ENCODE assay signal across 1 cellular context in genomic region chr1:231052777-231053176, GRCh38.
TF ChIP-seq lines count a peak whose summit lies in the region.

No MANE protein-coding gene starts in this region.

TF ChIP-seq in K562, 482 proteins besides CTCF, POLR2A, EP300 and RAD21 (continues in another document):
- TF ChIP-seq MTA3 (IDR thresholded peaks at IDR 0.05; ENCODE audit: borderline replicate concordance) (no peak), NR2C1 (IDR thresholded peaks at IDR 0.05) (no peak), NR2C1 (tag; IDR thresholded peaks at IDR 0.05) (0 out of 2 replicates have a peak, but pooled peaks have one; percentile 11), ZFP1 (CRISPR knock-in tag; IDR thresholded peaks at IDR 0.05) (no peak), DIDO1 (tag; IDR thresholded peaks at IDR 0.05; ENCODE audit: low read depth) (no peak), ARNT (IDR thresholded peaks at IDR 0.05) (no peak), HDAC3 (IDR thresholded peaks at IDR 0.05; ENCODE audit: borderline replicate concordance, partially characterized antibody) (no peak), YY1 (IDR thresholded peaks at IDR 0.05; ENCODE audit: borderline replicate concordance in 1 of 3, control insufficient read depth in 1 of 3, extremely low read depth in 1 of 3, insufficient read depth in 3 of 3, insufficient read length in 1 of 3, insufficient replicate concordance in 2 of 3, low read depth in 1 of 3, low read length in 2 of 3) (no peak), RBBP5 (IDR thresholded peaks at IDR 0.05; ENCODE audit: borderline replicate concordance, insufficient read depth, low read length, poor library complexity, severe bottlenecking) (no peak), SPI1 (IDR thresholded peaks at IDR 0.05; ENCODE audit: borderline replicate concordance, low read depth, low read length) (no peak), ZBTB43 (CRISPR knock-in tag; IDR thresholded peaks at IDR 0.05) (no peak), HEY1 (CRISPR knock-in tag; IDR thresholded peaks at IDR 0.05; ENCODE audit: borderline replicate concordance) (no peak), RBM34 (IDR thresholded peaks at IDR 0.05; ENCODE audit: borderline replicate concordance, insufficient read depth, low read length) (no peak), HDAC1 (IDR thresholded peaks at IDR 0.05) (no peak), JUND (IDR thresholded peaks at IDR 0.05; ENCODE audit: borderline replicate concordance, low read depth, low read length) (no peak), JUND (tag; IDR thresholded peaks at IDR 0.05; ENCODE audit: borderline replicate concordance, low read depth, low read length) (peak; percentile 15; the same call in 1 of the 3 replicates), ZNF584 (CRISPR knock-in tag; IDR thresholded peaks at IDR 0.05; ENCODE audit: low read depth) (no peak), CEBPG (CRISPR knock-in tag; IDR thresholded peaks at IDR 0.05) (peak; percentile 30; the same call in 1 of the 2 replicates), CEBPG (tag; conservative IDR thresholded peaks at IDR 0.05 in 1 of 2, IDR thresholded peaks at IDR 0.05 in 1 of 2) (0 out of 4 replicates have a peak, but pooled peaks of 1 of the 2 experiments have one; percentile 18), MLLT1 (IDR thresholded peaks at IDR 0.05) (peak in 1 of 2 experiments; percentile 36; a peak in 1 of 4 replicates), BACH1 (tag; IDR thresholded peaks at IDR 0.05) (no peak), HES1 (IDR thresholded peaks at IDR 0.05; ENCODE audit: low read depth) (no peak), CXXC5 (CRISPR knock-in tag; IDR thresholded peaks at IDR 0.05) (peak; percentile 20; the same call in 1 of the 2 replicates), RCOR1 (IDR thresholded peaks at IDR 0.05; ENCODE audit: borderline replicate concordance in 1 of 2, low read depth in 2 of 2, low read length in 2 of 2) (no peak), PML (IDR thresholded peaks at IDR 0.05; ENCODE audit: low read length) (no peak), ZNF764 (CRISPR knock-in tag; IDR thresholded peaks at IDR 0.05; ENCODE audit: low read depth) (no peak), BCOR (IDR thresholded peaks at IDR 0.05) (0 out of 2 replicates have a peak, but pooled peaks have one; percentile 24), MYNN (IDR thresholded peaks at IDR 0.05) (no peak), MYNN (CRISPR knock-in tag; IDR thresholded peaks at IDR 0.05) (no peak), ZEB2 (IDR thresholded peaks at IDR 0.05) (peak; percentile 54; the same call in 1 of the 2 replicates)
- TF ChIP-seq, protein P1, sequence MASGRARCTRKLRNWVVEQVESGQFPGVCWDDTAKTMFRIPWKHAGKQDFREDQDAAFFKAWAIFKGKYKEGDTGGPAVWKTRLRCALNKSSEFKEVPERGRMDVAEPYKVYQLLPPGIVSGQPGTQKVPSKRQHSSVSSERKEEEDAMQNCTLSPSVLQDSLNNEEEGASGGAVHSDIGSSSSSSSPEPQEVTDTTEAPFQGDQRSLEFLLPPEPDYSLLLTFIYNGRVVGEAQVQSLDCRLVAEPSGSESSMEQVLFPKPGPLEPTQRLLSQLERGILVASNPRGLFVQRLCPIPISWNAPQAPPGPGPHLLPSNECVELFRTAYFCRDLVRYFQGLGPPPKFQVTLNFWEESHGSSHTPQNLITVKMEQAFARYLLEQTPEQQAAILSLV (tag; IDR thresholded peaks at IDR 0.05) = peak; percentile 41; the same call in 1 of the 2 replicates
- TF ChIP-seq, protein P2, sequence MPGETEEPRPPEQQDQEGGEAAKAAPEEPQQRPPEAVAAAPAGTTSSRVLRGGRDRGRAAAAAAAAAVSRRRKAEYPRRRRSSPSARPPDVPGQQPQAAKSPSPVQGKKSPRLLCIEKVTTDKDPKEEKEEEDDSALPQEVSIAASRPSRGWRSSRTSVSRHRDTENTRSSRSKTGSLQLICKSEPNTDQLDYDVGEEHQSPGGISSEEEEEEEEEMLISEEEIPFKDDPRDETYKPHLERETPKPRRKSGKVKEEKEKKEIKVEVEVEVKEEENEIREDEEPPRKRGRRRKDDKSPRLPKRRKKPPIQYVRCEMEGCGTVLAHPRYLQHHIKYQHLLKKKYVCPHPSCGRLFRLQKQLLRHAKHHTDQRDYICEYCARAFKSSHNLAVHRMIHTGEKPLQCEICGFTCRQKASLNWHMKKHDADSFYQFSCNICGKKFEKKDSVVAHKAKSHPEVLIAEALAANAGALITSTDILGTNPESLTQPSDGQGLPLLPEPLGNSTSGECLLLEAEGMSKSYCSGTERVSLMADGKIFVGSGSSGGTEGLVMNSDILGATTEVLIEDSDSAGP (CRISPR knock-in tag; IDR thresholded peaks at IDR 0.05) = 0 out of 2 replicates have a peak, but pooled peaks have one; percentile 16
- TF ChIP-seq, protein P3, sequence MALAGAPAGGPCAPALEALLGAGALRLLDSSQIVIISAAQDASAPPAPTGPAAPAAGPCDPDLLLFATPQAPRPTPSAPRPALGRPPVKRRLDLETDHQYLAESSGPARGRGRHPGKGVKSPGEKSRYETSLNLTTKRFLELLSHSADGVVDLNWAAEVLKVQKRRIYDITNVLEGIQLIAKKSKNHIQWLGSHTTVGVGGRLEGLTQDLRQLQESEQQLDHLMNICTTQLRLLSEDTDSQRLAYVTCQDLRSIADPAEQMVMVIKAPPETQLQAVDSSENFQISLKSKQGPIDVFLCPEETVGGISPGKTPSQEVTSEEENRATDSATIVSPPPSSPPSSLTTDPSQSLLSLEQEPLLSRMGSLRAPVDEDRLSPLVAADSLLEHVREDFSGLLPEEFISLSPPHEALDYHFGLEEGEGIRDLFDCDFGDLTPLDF (CRISPR knock-in tag; IDR thresholded peaks at IDR 0.05) = no peak
- TF ChIP-seq, protein P4, sequence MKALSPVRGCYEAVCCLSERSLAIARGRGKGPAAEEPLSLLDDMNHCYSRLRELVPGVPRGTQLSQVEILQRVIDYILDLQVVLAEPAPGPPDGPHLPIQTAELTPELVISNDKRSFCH (CRISPR knock-in tag; IDR thresholded peaks at IDR 0.05) = no peak
- TF ChIP-seq, protein P4 (tag; IDR thresholded peaks at IDR 0.05) = peak; percentile 38; the same call in 1 of the 2 replicates
- TF ChIP-seq, protein P5, sequence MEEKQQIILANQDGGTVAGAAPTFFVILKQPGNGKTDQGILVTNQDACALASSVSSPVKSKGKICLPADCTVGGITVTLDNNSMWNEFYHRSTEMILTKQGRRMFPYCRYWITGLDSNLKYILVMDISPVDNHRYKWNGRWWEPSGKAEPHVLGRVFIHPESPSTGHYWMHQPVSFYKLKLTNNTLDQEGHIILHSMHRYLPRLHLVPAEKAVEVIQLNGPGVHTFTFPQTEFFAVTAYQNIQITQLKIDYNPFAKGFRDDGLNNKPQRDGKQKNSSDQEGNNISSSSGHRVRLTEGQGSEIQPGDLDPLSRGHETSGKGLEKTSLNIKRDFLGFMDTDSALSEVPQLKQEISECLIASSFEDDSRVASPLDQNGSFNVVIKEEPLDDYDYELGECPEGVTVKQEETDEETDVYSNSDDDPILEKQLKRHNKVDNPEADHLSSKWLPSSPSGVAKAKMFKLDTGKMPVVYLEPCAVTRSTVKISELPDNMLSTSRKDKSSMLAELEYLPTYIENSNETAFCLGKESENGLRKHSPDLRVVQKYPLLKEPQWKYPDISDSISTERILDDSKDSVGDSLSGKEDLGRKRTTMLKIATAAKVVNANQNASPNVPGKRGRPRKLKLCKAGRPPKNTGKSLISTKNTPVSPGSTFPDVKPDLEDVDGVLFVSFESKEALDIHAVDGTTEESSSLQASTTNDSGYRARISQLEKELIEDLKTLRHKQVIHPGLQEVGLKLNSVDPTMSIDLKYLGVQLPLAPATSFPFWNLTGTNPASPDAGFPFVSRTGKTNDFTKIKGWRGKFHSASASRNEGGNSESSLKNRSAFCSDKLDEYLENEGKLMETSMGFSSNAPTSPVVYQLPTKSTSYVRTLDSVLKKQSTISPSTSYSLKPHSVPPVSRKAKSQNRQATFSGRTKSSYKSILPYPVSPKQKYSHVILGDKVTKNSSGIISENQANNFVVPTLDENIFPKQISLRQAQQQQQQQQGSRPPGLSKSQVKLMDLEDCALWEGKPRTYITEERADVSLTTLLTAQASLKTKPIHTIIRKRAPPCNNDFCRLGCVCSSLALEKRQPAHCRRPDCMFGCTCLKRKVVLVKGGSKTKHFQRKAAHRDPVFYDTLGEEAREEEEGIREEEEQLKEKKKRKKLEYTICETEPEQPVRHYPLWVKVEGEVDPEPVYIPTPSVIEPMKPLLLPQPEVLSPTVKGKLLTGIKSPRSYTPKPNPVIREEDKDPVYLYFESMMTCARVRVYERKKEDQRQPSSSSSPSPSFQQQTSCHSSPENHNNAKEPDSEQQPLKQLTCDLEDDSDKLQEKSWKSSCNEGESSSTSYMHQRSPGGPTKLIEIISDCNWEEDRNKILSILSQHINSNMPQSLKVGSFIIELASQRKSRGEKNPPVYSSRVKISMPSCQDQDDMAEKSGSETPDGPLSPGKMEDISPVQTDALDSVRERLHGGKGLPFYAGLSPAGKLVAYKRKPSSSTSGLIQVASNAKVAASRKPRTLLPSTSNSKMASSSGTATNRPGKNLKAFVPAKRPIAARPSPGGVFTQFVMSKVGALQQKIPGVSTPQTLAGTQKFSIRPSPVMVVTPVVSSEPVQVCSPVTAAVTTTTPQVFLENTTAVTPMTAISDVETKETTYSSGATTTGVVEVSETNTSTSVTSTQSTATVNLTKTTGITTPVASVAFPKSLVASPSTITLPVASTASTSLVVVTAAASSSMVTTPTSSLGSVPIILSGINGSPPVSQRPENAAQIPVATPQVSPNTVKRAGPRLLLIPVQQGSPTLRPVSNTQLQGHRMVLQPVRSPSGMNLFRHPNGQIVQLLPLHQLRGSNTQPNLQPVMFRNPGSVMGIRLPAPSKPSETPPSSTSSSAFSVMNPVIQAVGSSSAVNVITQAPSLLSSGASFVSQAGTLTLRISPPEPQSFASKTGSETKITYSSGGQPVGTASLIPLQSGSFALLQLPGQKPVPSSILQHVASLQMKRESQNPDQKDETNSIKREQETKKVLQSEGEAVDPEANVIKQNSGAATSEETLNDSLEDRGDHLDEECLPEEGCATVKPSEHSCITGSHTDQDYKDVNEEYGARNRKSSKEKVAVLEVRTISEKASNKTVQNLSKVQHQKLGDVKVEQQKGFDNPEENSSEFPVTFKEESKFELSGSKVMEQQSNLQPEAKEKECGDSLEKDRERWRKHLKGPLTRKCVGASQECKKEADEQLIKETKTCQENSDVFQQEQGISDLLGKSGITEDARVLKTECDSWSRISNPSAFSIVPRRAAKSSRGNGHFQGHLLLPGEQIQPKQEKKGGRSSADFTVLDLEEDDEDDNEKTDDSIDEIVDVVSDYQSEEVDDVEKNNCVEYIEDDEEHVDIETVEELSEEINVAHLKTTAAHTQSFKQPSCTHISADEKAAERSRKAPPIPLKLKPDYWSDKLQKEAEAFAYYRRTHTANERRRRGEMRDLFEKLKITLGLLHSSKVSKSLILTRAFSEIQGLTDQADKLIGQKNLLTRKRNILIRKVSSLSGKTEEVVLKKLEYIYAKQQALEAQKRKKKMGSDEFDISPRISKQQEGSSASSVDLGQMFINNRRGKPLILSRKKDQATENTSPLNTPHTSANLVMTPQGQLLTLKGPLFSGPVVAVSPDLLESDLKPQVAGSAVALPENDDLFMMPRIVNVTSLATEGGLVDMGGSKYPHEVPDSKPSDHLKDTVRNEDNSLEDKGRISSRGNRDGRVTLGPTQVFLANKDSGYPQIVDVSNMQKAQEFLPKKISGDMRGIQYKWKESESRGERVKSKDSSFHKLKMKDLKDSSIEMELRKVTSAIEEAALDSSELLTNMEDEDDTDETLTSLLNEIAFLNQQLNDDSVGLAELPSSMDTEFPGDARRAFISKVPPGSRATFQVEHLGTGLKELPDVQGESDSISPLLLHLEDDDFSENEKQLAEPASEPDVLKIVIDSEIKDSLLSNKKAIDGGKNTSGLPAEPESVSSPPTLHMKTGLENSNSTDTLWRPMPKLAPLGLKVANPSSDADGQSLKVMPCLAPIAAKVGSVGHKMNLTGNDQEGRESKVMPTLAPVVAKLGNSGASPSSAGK (IDR thresholded peaks at IDR 0.05) = peak; percentile 19; the same call in 1 of the 2 replicates
- TF ChIP-seq, protein P6, sequence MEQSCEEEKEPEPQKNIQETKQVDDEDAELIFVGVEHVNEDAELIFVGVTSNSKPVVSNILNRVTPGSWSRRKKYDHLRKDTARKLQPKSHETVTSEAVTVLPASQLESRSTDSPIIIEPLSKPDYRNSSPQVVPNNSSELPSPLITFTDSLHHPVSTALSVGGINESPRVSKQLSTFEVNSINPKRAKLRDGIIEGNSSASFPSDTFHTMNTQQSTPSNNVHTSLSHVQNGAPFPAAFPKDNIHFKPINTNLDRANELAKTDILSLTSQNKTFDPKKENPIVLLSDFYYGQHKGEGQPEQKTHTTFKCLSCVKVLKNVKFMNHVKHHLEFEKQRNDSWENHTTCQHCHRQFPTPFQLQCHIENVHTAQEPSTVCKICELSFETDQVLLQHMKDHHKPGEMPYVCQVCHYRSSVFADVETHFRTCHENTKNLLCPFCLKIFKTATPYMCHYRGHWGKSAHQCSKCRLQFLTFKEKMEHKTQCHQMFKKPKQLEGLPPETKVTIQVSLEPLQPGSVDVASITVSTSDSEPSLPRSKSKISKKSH (CRISPR knock-in tag; IDR thresholded peaks at IDR 0.05) = no peak
